In genomic region chr2:43099797-43100196, GRCh38 we compare ENCODE assay signal across 16 cellular contexts.
DNase-seq lines count a peak whose midpoint lies in the region; ATAC-seq and TF ChIP-seq lines count a peak whose summit lies in the region.
"Had no signal": no experiment of that assay in that cellular context is flagged by ENCODE, and none has a peak within 500 bp of the region (broad histone marks: within the 10 kb centered on the region; RNA-seq: fewer than 3 reads in every experiment).

No MANE protein-coding gene starts in this region.

- H2BK120ac ChIP-seq in H9 (ENCODE audit: low read depth, low read length, poor library complexity, severe bottlenecking): no peak overlapping the region

- H3K27me3 ChIP-seq in H9 (ENCODE audit: insufficient read depth, low read length) (no peaks in the 10 kb centered on the region; the same call in 1 of the 2 replicates), ascending aorta (no peaks in the 10 kb centered on the region)

- H4K91ac ChIP-seq in H9 (ENCODE audit: insufficient read length, low read depth, low read length): no peak overlapping the region

- no peak overlapping the region for H3K4me2 ChIP-seq in H9 (ENCODE audit: insufficient read depth, insufficient read length, low read length)

- no peak overlapping the region for H2BK12ac ChIP-seq in H9 (ENCODE audit: insufficient read length, low read depth, low read length)

- no CpG with 5 or more reads among the region's 4 CpGs for WGBS in H9 (ENCODE audit: extremely low coverage, insufficient read length, low lambda C conversion rate)

- no peak overlapping the region for H3K4ac ChIP-seq in H9 (ENCODE audit: low read depth, low read length)

- no peaks in the 10 kb centered on the region for H3K23me2 ChIP-seq in H9 (ENCODE audit: insufficient read length, low read depth, low read length, poor library complexity, severe bottlenecking)

- H2BK20ac ChIP-seq in H9 (ENCODE audit: low read depth, low read length, poor library complexity, severe bottlenecking): no peak overlapping the region

- no peak overlapping the region for H3T11ph ChIP-seq in H9 (ENCODE audit: low read length)

- H3K9me3 Mint-ChIP-seq in H9: peaks cover 16 to 17% of the 10 kb centered on the region in 2 experiments
- H3K9me3 Mint-ChIP-seq in glutamatergic neuron (ENCODE audit: unreplicated experiment): peaks cover 6% of the 10 kb centered on the region

- no peak overlapping the region for H3K9ac ChIP-seq in H9 (ENCODE audit: extremely low read depth, insufficient read length, low read length)

- no peak overlapping the region for H2AK5ac ChIP-seq in H9 (ENCODE audit: insufficient read length, low read length)

- no peak overlapping the region for H4K8ac ChIP-seq in H9 (replicated peaks; ENCODE audit: insufficient read length, low read depth, low read length)

- H4K20me1 ChIP-seq in H9 (ENCODE audit: control insufficient read depth, insufficient read depth, insufficient read length): no peaks in the 10 kb centered on the region

- peak overlapping the region in 1 of 3 experiments; percentile 89; a peak in 2 of 7 replicates for H3K27ac Mint-ChIP-seq in H9
- H3K27ac Mint-ChIP-seq in glutamatergic neuron (ENCODE audit: unreplicated experiment): no peak overlapping the region
- H3K27ac Mint-ChIP-seq: B cell; CD4-positive, alpha-beta T cell had no signal

- no peak overlapping the region for H2AFZ ChIP-seq in H9 (ENCODE audit: low read length)

- no peaks in the 10 kb centered on the region for H3K9me3 ChIP-seq in H9 (ENCODE audit: control insufficient read depth, low read depth, low read length)
- no peaks in the 10 kb centered on the region for H3K9me3 ChIP-seq in ascending aorta

- H3K36me3 Mint-ChIP-seq in H9 (ENCODE audit: insufficient read depth in 1 of 3, low read depth in 3 of 3): peaks cover 8 to 27% (median 9%) of the 10 kb centered on the region in 3 experiments
- peaks cover 24% of the 10 kb centered on the region for H3K36me3 Mint-ChIP-seq in glutamatergic neuron (ENCODE audit: unreplicated experiment)

- no peaks in the 10 kb centered on the region for H3K36me3 ChIP-seq in ascending aorta

- H3K4me3 ChIP-seq in ascending aorta: no peak overlapping the region

- H3K4me1 Mint-ChIP-seq in H9: peaks cover 40% of the 10 kb centered on the region in 2 experiments
- peaks cover 8% of the 10 kb centered on the region for H3K4me1 Mint-ChIP-seq in glutamatergic neuron (ENCODE audit: low read depth, unreplicated experiment)

- H3K4me1 ChIP-seq in H9 (ENCODE audit: insufficient read depth, low read length) (peaks cover 4% of the 10 kb centered on the region; the same call in 1 of the 2 replicates), ascending aorta (peaks cover 21 to 33% of the 10 kb centered on the region in 2 donors)

- H3K27ac ChIP-seq in H9 (ENCODE audit: insufficient read length, low read depth, low read length) (no peak overlapping the region), ascending aorta (peak overlapping the region; percentile 11 to 94), substantia nigra (ENCODE audit: low read depth, low read length, poor library complexity, severe bottlenecking) (peak overlapping the region; percentile 61)

- H2BK15ac ChIP-seq in H9 (ENCODE audit: low read depth, low read length): no peak overlapping the region

- H2BK5ac ChIP-seq in H9 (ENCODE audit: insufficient read length, low read length): no peak overlapping the region

- intact Hi-C loops in ascending aorta (cut with DNase I): loop anchor here (2.0 to 5.0 kb wide), 2 partner anchors 13 to 128 kb away; partner anchors contain the start of gene ZFP36L2

- H3K14ac ChIP-seq in H9 (ENCODE audit: insufficient read depth, low read length): no peak overlapping the region

- H3K18ac ChIP-seq in H9 (ENCODE audit: insufficient read length, low read depth, low read length): no peak overlapping the region

- no peak overlapping the region for H3K23ac ChIP-seq in H9 (ENCODE audit: insufficient read length, low read depth, low read length)

- H3K4me3 Mint-ChIP-seq in H9: peak overlapping the region; percentile 37 to 62; a peak in 4 of 5 replicates
- peak overlapping the region; percentile 71 for H3K4me3 Mint-ChIP-seq in glutamatergic neuron (ENCODE audit: unreplicated experiment)
- H3K4me3 Mint-ChIP-seq: B cell; CD4-positive, alpha-beta T cell had no signal

- no peaks in the 10 kb centered on the region for H3K79me2 ChIP-seq in H9 (ENCODE audit: insufficient read depth, low read length)

- DNase-seq in H9: no peak
- DNase-seq in ascending aorta (ENCODE audit: low spot score in 2 of 2): no peak
- no peak for DNase-seq in glutamatergic neuron
- no peak for DNase-seq in substantia nigra (lab: John Stamatoyannopoulos, UW)
- DNase-seq in T1000 (lab: John Stamatoyannopoulos, UW): no peak
- no peak for DNase-seq in D341Med (ENCODE audit: low spot score)
- DNase-seq: ACHN; CD4-positive, alpha-beta T cell; H7; NCI-H1417; NCI-H2029 treated with DMSO at 0.1 percent for 48 hours; NCI-H510A; SIG-M5 had no signal

- no peak overlapping the region for H3K56ac ChIP-seq in H9 (ENCODE audit: insufficient read length, low read depth, low read length)

- ATAC-seq in HG03520 (IDR thresholded peaks at IDR 0.05; ENCODE audit: unreplicated experiment) (no peak), GM18867 (IDR thresholded peaks at IDR 0.05; ENCODE audit: unreplicated experiment) (no peak)

- no peak overlapping the region for H4K5ac ChIP-seq in H9 (ENCODE audit: insufficient read length, low read depth, low read length)

- TF ChIP-seq CTCF in H9 (conservative IDR thresholded peaks at IDR 0.05): no peak
- TF ChIP-seq CTCF in ascending aorta (IDR thresholded peaks at IDR 0.05): no peak
- TF ChIP-seq CTCF in glutamatergic neuron (IDR thresholded peaks at IDR 0.05; ENCODE audit: partially characterized antibody, unreplicated experiment): no peak

- no peaks in the 10 kb centered on the region for H3K79me1 ChIP-seq in H9 (ENCODE audit: insufficient read depth, low read depth, low read length, poor library complexity, severe bottlenecking)

- H3K27me3 Mint-ChIP-seq in H9 (ENCODE audit: low read depth) (peaks cover 28% of the 10 kb centered on the region), glutamatergic neuron (ENCODE audit: unreplicated experiment) (peaks cover 4% of the 10 kb centered on the region)
- H3K27me3 Mint-ChIP-seq: B cell; CD4-positive, alpha-beta T cell had no signal
